ENCODE assay signal across 1 cellular context in the genomic region with DNA sequence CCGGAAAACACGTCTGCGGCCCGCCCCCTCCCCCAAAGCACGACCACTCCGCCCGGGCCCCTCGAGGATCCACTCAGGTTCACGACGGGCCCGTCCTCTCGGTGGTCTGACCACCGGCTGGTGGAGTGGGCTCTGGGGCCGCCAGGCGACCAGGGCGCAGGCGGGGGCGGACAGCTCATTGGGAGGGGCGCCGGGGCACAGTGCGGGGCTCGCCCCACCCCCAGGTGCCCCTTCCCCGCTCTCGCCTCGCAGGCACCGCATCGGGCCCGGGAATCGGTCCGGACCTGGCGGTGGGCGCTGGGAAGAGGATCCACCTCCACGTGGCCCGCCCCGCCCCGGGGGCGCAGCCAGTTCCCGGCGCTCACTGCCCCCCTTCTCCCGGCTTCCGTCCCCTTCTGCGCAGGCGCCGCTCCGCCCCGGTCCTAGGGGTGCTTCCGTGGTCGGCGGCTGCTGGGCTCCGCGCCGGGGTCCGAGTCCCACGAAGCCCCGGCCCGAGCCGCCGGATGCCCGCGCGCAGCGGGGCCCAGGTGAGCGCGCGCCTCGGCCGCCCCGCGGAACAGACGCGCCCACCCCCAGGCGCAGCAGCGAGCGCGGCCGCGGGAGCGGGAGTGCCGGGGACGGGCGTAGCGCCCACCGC.
TF ChIP-seq lines count a peak whose summit lies in the region.

A gene with protein sequence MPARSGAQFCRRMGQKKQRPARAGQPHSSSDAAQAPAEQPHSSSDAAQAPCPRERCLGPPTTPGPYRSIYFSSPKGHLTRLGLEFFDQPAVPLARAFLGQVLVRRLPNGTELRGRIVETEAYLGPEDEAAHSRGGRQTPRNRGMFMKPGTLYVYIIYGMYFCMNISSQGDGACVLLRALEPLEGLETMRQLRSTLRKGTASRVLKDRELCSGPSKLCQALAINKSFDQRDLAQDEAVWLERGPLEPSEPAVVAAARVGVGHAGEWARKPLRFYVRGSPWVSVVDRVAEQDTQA (plus strand): TSS at position 419 of the 637 bp plus-strand sequence. CDS start 85 bp downstream, at position 504.

TF ChIP-seq in HepG2, 621 proteins besides CTCF, POLR2A, EP300 and RAD21 (continued from another document and continues in another):
- TF ChIP-seq, protein P1, sequence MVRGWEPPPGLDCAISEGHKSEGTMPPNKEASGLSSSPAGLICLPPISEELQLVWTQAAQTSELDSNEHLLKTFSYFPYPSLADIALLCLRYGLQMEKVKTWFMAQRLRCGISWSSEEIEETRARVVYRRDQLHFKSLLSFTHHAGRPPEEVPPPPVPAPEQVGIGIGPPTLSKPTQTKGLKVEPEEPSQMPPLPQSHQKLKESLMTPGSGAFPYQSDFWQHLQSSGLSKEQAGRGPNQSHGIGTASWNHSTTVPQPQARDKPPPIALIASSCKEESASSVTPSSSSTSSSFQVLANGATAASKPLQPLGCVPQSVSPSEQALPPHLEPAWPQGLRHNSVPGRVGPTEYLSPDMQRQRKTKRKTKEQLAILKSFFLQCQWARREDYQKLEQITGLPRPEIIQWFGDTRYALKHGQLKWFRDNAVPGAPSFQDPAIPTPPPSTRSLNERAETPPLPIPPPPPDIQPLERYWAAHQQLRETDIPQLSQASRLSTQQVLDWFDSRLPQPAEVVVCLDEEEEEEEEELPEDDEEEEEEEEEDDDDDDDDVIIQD (CRISPR knock-in tag; IDR thresholded peaks at IDR 0.05; ENCODE audit: low read depth): no peak
- no peak for TF ChIP-seq LCORL (IDR thresholded peaks at IDR 0.05)
- no peak for TF ChIP-seq LCORL (CRISPR knock-in tag; IDR thresholded peaks at IDR 0.05)
- TF ChIP-seq MTA1 (CRISPR knock-in tag; IDR thresholded peaks at IDR 0.05; ENCODE audit: borderline replicate concordance): no peak
- no peak for TF ChIP-seq ZNF709 (CRISPR knock-in tag; IDR thresholded peaks at IDR 0.05)
- TF ChIP-seq ZNF510 (CRISPR knock-in tag; IDR thresholded peaks at IDR 0.05; ENCODE audit: low read depth): no peak
- no peak for TF ChIP-seq SRSF1 (optimal IDR thresholded peaks at IDR 0.05; ENCODE audit: low read depth, low read length)
- TF ChIP-seq SIN3A (IDR thresholded peaks at IDR 0.05; ENCODE audit: borderline replicate concordance, low read depth, low read length): no peak
- TF ChIP-seq, protein P2, sequence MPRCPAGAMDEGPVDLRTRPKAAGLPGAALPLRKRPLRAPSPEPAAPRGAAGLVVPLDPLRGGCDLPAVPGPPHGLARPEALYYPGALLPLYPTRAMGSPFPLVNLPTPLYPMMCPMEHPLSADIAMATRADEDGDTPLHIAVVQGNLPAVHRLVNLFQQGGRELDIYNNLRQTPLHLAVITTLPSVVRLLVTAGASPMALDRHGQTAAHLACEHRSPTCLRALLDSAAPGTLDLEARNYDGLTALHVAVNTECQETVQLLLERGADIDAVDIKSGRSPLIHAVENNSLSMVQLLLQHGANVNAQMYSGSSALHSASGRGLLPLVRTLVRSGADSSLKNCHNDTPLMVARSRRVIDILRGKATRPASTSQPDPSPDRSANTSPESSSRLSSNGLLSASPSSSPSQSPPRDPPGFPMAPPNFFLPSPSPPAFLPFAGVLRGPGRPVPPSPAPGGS (CRISPR knock-in tag; IDR thresholded peaks at IDR 0.05): no peak
- TF ChIP-seq ZNF207 (IDR thresholded peaks at IDR 0.05; ENCODE audit: borderline replicate concordance): no peak
- TF ChIP-seq HCFC1 (IDR thresholded peaks at IDR 0.05; ENCODE audit: low read depth, low read length): no peak
- TF ChIP-seq, protein P3, sequence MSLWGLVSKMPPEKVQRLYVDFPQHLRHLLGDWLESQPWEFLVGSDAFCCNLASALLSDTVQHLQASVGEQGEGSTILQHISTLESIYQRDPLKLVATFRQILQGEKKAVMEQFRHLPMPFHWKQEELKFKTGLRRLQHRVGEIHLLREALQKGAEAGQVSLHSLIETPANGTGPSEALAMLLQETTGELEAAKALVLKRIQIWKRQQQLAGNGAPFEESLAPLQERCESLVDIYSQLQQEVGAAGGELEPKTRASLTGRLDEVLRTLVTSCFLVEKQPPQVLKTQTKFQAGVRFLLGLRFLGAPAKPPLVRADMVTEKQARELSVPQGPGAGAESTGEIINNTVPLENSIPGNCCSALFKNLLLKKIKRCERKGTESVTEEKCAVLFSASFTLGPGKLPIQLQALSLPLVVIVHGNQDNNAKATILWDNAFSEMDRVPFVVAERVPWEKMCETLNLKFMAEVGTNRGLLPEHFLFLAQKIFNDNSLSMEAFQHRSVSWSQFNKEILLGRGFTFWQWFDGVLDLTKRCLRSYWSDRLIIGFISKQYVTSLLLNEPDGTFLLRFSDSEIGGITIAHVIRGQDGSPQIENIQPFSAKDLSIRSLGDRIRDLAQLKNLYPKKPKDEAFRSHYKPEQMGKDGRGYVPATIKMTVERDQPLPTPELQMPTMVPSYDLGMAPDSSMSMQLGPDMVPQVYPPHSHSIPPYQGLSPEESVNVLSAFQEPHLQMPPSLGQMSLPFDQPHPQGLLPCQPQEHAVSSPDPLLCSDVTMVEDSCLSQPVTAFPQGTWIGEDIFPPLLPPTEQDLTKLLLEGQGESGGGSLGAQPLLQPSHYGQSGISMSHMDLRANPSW (CRISPR knock-in tag; IDR thresholded peaks at IDR 0.05; ENCODE audit: borderline replicate concordance): no peak
- TF ChIP-seq, protein P4, sequence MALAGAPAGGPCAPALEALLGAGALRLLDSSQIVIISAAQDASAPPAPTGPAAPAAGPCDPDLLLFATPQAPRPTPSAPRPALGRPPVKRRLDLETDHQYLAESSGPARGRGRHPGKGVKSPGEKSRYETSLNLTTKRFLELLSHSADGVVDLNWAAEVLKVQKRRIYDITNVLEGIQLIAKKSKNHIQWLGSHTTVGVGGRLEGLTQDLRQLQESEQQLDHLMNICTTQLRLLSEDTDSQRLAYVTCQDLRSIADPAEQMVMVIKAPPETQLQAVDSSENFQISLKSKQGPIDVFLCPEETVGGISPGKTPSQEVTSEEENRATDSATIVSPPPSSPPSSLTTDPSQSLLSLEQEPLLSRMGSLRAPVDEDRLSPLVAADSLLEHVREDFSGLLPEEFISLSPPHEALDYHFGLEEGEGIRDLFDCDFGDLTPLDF (CRISPR knock-in tag; IDR thresholded peaks at IDR 0.05): 0 out of 2 replicates have a peak, but pooled peaks have one; percentile 26
- TF ChIP-seq ZNF136 (CRISPR knock-in tag; IDR thresholded peaks at IDR 0.05; ENCODE audit: low read depth): no peak
- no peak for TF ChIP-seq CHD4 (IDR thresholded peaks at IDR 0.05; ENCODE audit: borderline replicate concordance, low read length)
- TF ChIP-seq, protein P5, sequence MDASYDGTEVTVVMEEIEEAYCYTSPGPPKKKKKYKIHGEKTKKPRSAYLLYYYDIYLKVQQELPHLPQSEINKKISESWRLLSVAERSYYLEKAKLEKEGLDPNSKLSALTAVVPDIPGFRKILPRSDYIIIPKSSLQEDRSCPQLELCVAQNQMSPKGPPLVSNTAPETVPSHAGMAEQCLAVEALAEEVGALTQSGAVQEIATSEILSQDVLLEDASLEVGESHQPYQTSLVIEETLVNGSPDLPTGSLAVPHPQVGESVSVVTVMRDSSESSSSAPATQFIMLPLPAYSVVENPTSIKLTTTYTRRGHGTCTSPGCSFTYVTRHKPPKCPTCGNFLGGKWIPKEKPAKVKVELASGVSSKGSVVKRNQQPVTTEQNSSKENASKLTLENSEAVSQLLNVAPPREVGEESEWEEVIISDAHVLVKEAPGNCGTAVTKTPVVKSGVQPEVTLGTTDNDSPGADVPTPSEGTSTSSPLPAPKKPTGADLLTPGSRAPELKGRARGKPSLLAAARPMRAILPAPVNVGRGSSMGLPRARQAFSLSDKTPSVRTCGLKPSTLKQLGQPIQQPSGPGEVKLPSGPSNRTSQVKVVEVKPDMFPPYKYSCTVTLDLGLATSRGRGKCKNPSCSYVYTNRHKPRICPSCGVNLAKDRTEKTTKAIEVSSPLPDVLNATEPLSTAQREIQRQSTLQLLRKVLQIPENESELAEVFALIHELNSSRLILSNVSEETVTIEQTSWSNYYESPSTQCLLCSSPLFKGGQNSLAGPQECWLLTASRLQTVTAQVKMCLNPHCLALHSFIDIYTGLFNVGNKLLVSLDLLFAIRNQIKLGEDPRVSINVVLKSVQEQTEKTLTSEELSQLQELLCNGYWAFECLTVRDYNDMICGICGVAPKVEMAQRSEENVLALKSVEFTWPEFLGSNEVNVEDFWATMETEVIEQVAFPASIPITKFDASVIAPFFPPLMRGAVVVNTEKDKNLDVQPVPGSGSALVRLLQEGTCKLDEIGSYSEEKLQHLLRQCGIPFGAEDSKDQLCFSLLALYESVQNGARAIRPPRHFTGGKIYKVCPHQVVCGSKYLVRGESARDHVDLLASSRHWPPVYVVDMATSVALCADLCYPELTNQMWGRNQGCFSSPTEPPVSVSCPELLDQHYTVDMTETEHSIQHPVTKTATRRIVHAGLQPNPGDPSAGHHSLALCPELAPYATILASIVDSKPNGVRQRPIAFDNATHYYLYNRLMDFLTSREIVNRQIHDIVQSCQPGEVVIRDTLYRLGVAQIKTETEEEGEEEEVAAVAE (CRISPR knock-in tag; IDR thresholded peaks at IDR 0.05; ENCODE audit: borderline replicate concordance): no peak
- TF ChIP-seq FOSL1 (CRISPR knock-in tag; IDR thresholded peaks at IDR 0.05; ENCODE audit: borderline replicate concordance): no peak
- TF ChIP-seq, protein P6, sequence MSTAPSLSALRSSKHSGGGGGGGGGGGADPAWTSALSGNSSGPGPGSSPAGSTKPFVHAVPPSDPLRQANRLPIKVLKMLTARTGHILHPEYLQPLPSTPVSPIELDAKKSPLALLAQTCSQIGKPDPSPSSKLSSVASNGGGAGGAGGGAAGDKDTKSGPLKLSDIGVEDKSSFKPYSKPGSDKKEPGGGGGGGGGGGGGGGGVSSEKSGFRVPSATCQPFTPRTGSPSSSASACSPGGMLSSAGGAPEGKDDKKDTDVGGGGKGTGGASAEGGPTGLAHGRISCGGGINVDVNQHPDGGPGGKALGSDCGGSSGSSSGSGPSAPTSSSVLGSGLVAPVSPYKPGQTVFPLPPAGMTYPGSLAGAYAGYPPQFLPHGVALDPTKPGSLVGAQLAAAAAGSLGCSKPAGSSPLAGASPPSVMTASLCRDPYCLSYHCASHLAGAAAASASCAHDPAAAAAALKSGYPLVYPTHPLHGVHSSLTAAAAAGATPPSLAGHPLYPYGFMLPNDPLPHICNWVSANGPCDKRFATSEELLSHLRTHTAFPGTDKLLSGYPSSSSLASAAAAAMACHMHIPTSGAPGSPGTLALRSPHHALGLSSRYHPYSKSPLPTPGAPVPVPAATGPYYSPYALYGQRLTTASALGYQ (CRISPR knock-in tag; IDR thresholded peaks at IDR 0.05): no peak
- peak; percentile 18; the same call in 1 of the 2 replicates for TF ChIP-seq NRL (CRISPR knock-in tag; IDR thresholded peaks at IDR 0.05; ENCODE audit: borderline replicate concordance)
- no peak for TF ChIP-seq PCBP1 (IDR thresholded peaks at IDR 0.05; ENCODE audit: borderline replicate concordance, low read depth, low read length)
- no peak for TF ChIP-seq ZNF768 (CRISPR knock-in tag; IDR thresholded peaks at IDR 0.05)
- TF ChIP-seq TMF1 (CRISPR knock-in tag; IDR thresholded peaks at IDR 0.05; ENCODE audit: low read depth): no peak
- no peak for TF ChIP-seq ZEB1 (IDR thresholded peaks at IDR 0.05; ENCODE audit: insufficient replicate concordance, low read depth)
- TF ChIP-seq, protein P7, sequence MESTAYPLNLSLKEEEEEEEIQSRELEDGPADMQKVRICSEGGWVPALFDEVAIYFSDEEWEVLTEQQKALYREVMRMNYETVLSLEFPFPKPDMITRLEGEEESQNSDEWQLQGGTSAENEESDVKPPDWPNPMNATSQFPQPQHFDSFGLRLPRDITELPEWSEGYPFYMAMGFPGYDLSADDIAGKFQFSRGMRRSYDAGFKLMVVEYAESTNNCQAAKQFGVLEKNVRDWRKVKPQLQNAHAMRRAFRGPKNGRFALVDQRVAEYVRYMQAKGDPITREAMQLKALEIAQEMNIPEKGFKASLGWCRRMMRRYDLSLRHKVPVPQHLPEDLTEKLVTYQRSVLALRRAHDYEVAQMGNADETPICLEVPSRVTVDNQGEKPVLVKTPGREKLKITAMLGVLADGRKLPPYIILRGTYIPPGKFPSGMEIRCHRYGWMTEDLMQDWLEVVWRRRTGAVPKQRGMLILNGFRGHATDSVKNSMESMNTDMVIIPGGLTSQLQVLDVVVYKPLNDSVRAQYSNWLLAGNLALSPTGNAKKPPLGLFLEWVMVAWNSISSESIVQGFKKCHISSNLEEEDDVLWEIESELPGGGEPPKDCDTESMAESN (CRISPR knock-in tag; conservative IDR thresholded peaks at IDR 0.05): no peak
- no peak for TF ChIP-seq PAX8 (CRISPR knock-in tag; IDR thresholded peaks at IDR 0.05; ENCODE audit: borderline replicate concordance)
- TF ChIP-seq ZNF660 (CRISPR knock-in tag; IDR thresholded peaks at IDR 0.05; ENCODE audit: borderline replicate concordance, low read depth): no peak
- TF ChIP-seq ELF4 (CRISPR knock-in tag; IDR thresholded peaks at IDR 0.05; ENCODE audit: borderline replicate concordance): no peak
- no peak for TF ChIP-seq TRIM24 (CRISPR knock-in tag; IDR thresholded peaks at IDR 0.05)
- TF ChIP-seq, protein P8, sequence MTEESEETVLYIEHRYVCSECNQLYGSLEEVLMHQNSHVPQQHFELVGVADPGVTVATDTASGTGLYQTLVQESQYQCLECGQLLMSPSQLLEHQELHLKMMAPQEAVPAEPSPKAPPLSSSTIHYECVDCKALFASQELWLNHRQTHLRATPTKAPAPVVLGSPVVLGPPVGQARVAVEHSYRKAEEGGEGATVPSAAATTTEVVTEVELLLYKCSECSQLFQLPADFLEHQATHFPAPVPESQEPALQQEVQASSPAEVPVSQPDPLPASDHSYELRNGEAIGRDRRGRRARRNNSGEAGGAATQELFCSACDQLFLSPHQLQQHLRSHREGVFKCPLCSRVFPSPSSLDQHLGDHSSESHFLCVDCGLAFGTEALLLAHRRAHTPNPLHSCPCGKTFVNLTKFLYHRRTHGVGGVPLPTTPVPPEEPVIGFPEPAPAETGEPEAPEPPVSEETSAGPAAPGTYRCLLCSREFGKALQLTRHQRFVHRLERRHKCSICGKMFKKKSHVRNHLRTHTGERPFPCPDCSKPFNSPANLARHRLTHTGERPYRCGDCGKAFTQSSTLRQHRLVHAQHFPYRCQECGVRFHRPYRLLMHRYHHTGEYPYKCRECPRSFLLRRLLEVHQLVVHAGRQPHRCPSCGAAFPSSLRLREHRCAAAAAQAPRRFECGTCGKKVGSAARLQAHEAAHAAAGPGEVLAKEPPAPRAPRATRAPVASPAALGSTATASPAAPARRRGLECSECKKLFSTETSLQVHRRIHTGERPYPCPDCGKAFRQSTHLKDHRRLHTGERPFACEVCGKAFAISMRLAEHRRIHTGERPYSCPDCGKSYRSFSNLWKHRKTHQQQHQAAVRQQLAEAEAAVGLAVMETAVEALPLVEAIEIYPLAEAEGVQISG (CRISPR knock-in tag; IDR thresholded peaks at IDR 0.05): peak; percentile 55
- TF ChIP-seq PHB2 (IDR thresholded peaks at IDR 0.05; ENCODE audit: partially characterized antibody): no peak
- no peak for TF ChIP-seq XBP1 (CRISPR knock-in tag; IDR thresholded peaks at IDR 0.05)
- 0 out of 2 replicates have a peak, but pooled peaks have one; percentile 37 for TF ChIP-seq KMT2B (CRISPR knock-in tag; IDR thresholded peaks at IDR 0.05)
